In genomic region chr3:65953881-65954733, GRCh38 we compare ENCODE assay signal across 8 cellular contexts.
DNase-seq lines count a peak whose midpoint lies in the region; ATAC-seq and TF ChIP-seq lines count a peak whose summit lies in the region.
"Had no signal": no experiment of that assay in that cellular context is flagged by ENCODE, and none has a peak within 500 bp of the region (broad histone marks: within the 10 kb centered on the region; RNA-seq: fewer than 3 reads in every experiment).

No MANE protein-coding gene starts in this region.

- no peak overlapping the region for H2AK5ac ChIP-seq in mesendoderm (ENCODE audit: low read length)

- H3K27ac ChIP-seq in PC-3 (ENCODE audit: low read length) (peak overlapping the region; percentile 90), mesendoderm (ENCODE audit: low read depth, low read length) (peak overlapping the region; percentile 77), upper lobe of right lung (peak overlapping the region; percentile 92)

- TSS peak; percentile 95 for BruUV-seq in PC-3 (replicated peaks; lab: Mats Ljungman, UMichigan)

- H3K4me2 ChIP-seq in PC-3 (ENCODE audit: low read length) (peak overlapping the region; percentile 80), mesendoderm (ENCODE audit: low read length) (no peak overlapping the region)

- no peak overlapping the region for H4K5ac ChIP-seq in mesendoderm (ENCODE audit: low read length)

- H2AFZ ChIP-seq in PC-3 (ENCODE audit: low read length) = peak overlapping the region; percentile 30; the same call in 1 of the 2 replicates

- CTCF ChIA-PET in PC-3 (lab: Charles Lee) = no interaction called here
- CTCF ChIA-PET in activated naive CD4-positive, alpha-beta T cell treated with anti-CD3 and anti-CD28 coated beads for 36 hours (lab: Charles Lee) = no interaction called here

- H3F3A ChIP-seq in PC-3 (ENCODE audit: low read length, unreplicated experiment) = no peaks in the 10 kb centered on the region

- H4K20me1 ChIP-seq in PC-3 (ENCODE audit: low read length) = no peaks in the 10 kb centered on the region

- POLR2A ChIA-PET in PC-3 (lab: Charles Lee; ENCODE audit: unreplicated experiment) = no interaction called here

- no peaks in the 10 kb centered on the region for H3K4me1 Mint-ChIP-seq in natural killer cell treated with Interleukin-12 subunit alpha and Interleukin-12 subunit beta and Interleukin-15 and Interleukin-18, amount 100 ng/mL, for 72 hours (ENCODE audit: low read depth in 2 of 2)
- H3K4me1 Mint-ChIP-seq in activated naive CD4-positive, alpha-beta T cell treated with anti-CD3 and anti-CD28 coated beads for 36 hours (ENCODE audit: low read depth) = no peaks in the 10 kb centered on the region

- H3K9me3 ChIP-seq in PC-3 (ENCODE audit: low read length) = no peaks in the 10 kb centered on the region
- no peaks in the 10 kb centered on the region for H3K9me3 ChIP-seq in endocrine pancreas (ENCODE audit: control insufficient read depth, low read length)
- no peaks in the 10 kb centered on the region for H3K9me3 ChIP-seq in upper lobe of right lung

- intact Hi-C loops in PC-3 (cut with micrococcal nuclease) (loop anchor here (2.0 to 5.0 kb wide), 2 partner anchors 85 to 163 kb away; partner anchors contain the start of gene MAGI1), upper lobe of right lung (cut with DNase I) (no loop called here)
- intact Hi-C loops in activated naive CD4-positive, alpha-beta T cell treated with anti-CD3 and anti-CD28 coated beads for 36 hours (cut with micrococcal nuclease) = no loop called here

- H3K36me3 ChIP-seq in PC-3 (ENCODE audit: low read depth, low read length) = no peaks in the 10 kb centered on the region
- H3K36me3 ChIP-seq in endocrine pancreas (ENCODE audit: control insufficient read depth, insufficient read depth, low read length) = no peaks in the 10 kb centered on the region
- H3K36me3 ChIP-seq in mesendoderm (ENCODE audit: control insufficient read depth, insufficient read depth, low read length) = no peaks in the 10 kb centered on the region
- no peaks in the 10 kb centered on the region for H3K36me3 ChIP-seq in upper lobe of right lung

- H3K9ac ChIP-seq in PC-3 (ENCODE audit: low read length) (peak overlapping the region; percentile 64), endocrine pancreas (ENCODE audit: control insufficient read depth, insufficient read depth, low read length) (no peak overlapping the region), mesendoderm (ENCODE audit: low read length) (no peak overlapping the region)

- ATAC-seq in PC-3 (no peak), upper lobe of right lung (peak; percentile 45), HG02852 (IDR thresholded peaks at IDR 0.05; ENCODE audit: unreplicated experiment) (no peak)
- no peak for ATAC-seq in natural killer cell treated with Interleukin-12 subunit alpha and Interleukin-12 subunit beta and Interleukin-15 and Interleukin-18, amount 100 ng/mL, for 72 hours

- peaks cover 4 to 7% of the 10 kb centered on the region in 2 donors for H3K27me3 Mint-ChIP-seq in natural killer cell treated with Interleukin-12 subunit alpha and Interleukin-12 subunit beta and Interleukin-15 and Interleukin-18, amount 100 ng/mL, for 72 hours
- H3K27me3 Mint-ChIP-seq in activated naive CD4-positive, alpha-beta T cell treated with anti-CD3 and anti-CD28 coated beads for 36 hours (ENCODE audit: low read depth) = peaks cover 9% of the 10 kb centered on the region

- peak overlapping the region; percentile 54 for H3K18ac ChIP-seq in mesendoderm (ENCODE audit: low read length)

- peak overlapping the region; percentile 36 for H3K56ac ChIP-seq in mesendoderm (ENCODE audit: low read length)

- peaks cover 3% of the 10 kb centered on the region for H3K79me1 ChIP-seq in mesendoderm (ENCODE audit: low read length)

- no CpG with 5 or more reads among the region's 16 CpGs for WGBS in mesendoderm (ENCODE audit: extremely low coverage, insufficient coverage, low lambda C conversion rate)

- peaks cover 11% of the 10 kb centered on the region for H3K79me2 ChIP-seq in PC-3 (ENCODE audit: low read length)
- peaks cover 7% of the 10 kb centered on the region for H3K79me2 ChIP-seq in mesendoderm (ENCODE audit: control insufficient read depth, insufficient read depth, low read length)

- no peaks in the 10 kb centered on the region for H3K36me3 Mint-ChIP-seq in natural killer cell treated with Interleukin-12 subunit alpha and Interleukin-12 subunit beta and Interleukin-15 and Interleukin-18, amount 100 ng/mL, for 72 hours
- H3K36me3 Mint-ChIP-seq in activated naive CD4-positive, alpha-beta T cell treated with anti-CD3 and anti-CD28 coated beads for 36 hours (ENCODE audit: low read depth) = no peaks in the 10 kb centered on the region

- H3K4me3 ChIP-seq in PC-3 (ENCODE audit: low read length) (peak overlapping the region; percentile 30; the same call in 1 of the 2 replicates), endocrine pancreas (ENCODE audit: control insufficient read depth, insufficient read depth, low read length) (peak overlapping the region; percentile 65), mesendoderm (ENCODE audit: low read length) (no peak overlapping the region), upper lobe of right lung (peak overlapping the region; percentile 25)

- no peak overlapping the region for H2BK15ac ChIP-seq in mesendoderm (replicated peaks; ENCODE audit: low read depth)

- H3K27me3 ChIP-seq in PC-3 (ENCODE audit: low read length) (no peaks in the 10 kb centered on the region), endocrine pancreas (ENCODE audit: control insufficient read depth, insufficient read depth, low read length) (no peaks in the 10 kb centered on the region), mesendoderm (ENCODE audit: insufficient read depth, low read length, poor library complexity) (no peaks in the 10 kb centered on the region), upper lobe of right lung (no peaks in the 10 kb centered on the region)

- H3K9me3 Mint-ChIP-seq in natural killer cell treated with Interleukin-12 subunit alpha and Interleukin-12 subunit beta and Interleukin-15 and Interleukin-18, amount 100 ng/mL, for 72 hours = peaks cover 2% of the 10 kb centered on the region
- no peaks in the 10 kb centered on the region for H3K9me3 Mint-ChIP-seq in activated naive CD4-positive, alpha-beta T cell treated with anti-CD3 and anti-CD28 coated beads for 36 hours

- no peak overlapping the region for H3K23ac ChIP-seq in mesendoderm (ENCODE audit: low read length)

- H2BK5ac ChIP-seq in mesendoderm (ENCODE audit: low read length) = no peak overlapping the region

- H3K27ac Mint-ChIP-seq in natural killer cell treated with Interleukin-12 subunit alpha and Interleukin-12 subunit beta and Interleukin-15 and Interleukin-18, amount 100 ng/mL, for 72 hours = no peak overlapping the region
- H3K27ac Mint-ChIP-seq in activated naive CD4-positive, alpha-beta T cell treated with anti-CD3 and anti-CD28 coated beads for 36 hours = no peak overlapping the region

- no peak for TF ChIP-seq CTCF in PC-3 (conservative IDR thresholded peaks at IDR 0.05; ENCODE audit: low read depth, low read length)
- TF ChIP-seq CTCF in upper lobe of right lung (IDR thresholded peaks at IDR 0.05) = no peak

- no peaks in the 10 kb centered on the region for H3K9me2 ChIP-seq in PC-3 (replicated peaks; ENCODE audit: low read length)

- no peak overlapping the region for H4K8ac ChIP-seq in mesendoderm (ENCODE audit: low read depth, low read length)

- no peak overlapping the region for H3K4me3 Mint-ChIP-seq in natural killer cell treated with Interleukin-12 subunit alpha and Interleukin-12 subunit beta and Interleukin-15 and Interleukin-18, amount 100 ng/mL, for 72 hours
- no peak overlapping the region for H3K4me3 Mint-ChIP-seq in activated naive CD4-positive, alpha-beta T cell treated with anti-CD3 and anti-CD28 coated beads for 36 hours

- H2BK120ac ChIP-seq in mesendoderm (ENCODE audit: low read depth, low read length) = no peak overlapping the region

- H3K4me1 ChIP-seq in PC-3 (ENCODE audit: insufficient read depth, low read length) (peaks cover 60% of the 10 kb centered on the region), endocrine pancreas (ENCODE audit: control insufficient read depth, insufficient read depth, low read length) (peaks cover 27% of the 10 kb centered on the region), mesendoderm (ENCODE audit: control insufficient read depth, low read depth, low read length) (peaks cover 12% of the 10 kb centered on the region), upper lobe of right lung (peaks cover 52% of the 10 kb centered on the region)

- no peak overlapping the region for H3K4ac ChIP-seq in mesendoderm (ENCODE audit: low read depth, low read length)

- DNase-seq in PC-3 (peak; percentile 8), mesendoderm (no peak), upper lobe of right lung (peak; percentile 70)
- no peak for DNase-seq in natural killer cell treated with Interleukin-12 subunit alpha and Interleukin-12 subunit beta and Interleukin-15 and Interleukin-18, amount 100 ng/mL, for 72 hours (ENCODE audit: low spot score)
- no peak for DNase-seq in activated naive CD4-positive, alpha-beta T cell treated with anti-CD3 and anti-CD28 coated beads for 36 hours
- DNase-seq: central memory CD4-positive, alpha-beta T cell had no signal

Comparison
In these comparisons a context has a peak if more than half of its experiments do, and no peak if none do; other contexts are left out.
1. DNase-seq: peak in PC-3 (single experiment) and upper lobe of right lung (single experiment); none in mesendoderm (single experiment), natural killer cell treated with Interleukin-12 subunit alpha and Interleukin-12 subunit beta and Interleukin-15 and Interleukin-18, amount 100 ng/mL, for 72 hours (single experiment) and activated naive CD4-positive, alpha-beta T cell treated with anti-CD3 and anti-CD28 coated beads for 36 hours (single experiment).
2. Peak in every context shown above with its lines, with median percentiles within 50 percentile points of each other: H3K27ac ChIP-seq.